ENCODE assay signal across 18 cellular contexts in genomic region chr3:143226678-143227291, GRCh38.
DNase-seq lines count a peak whose midpoint lies in the region; ATAC-seq and TF ChIP-seq lines count a peak whose summit lies in the region.
"Had no signal": no experiment of that assay in that cellular context is flagged by ENCODE, and none has a peak within 500 bp of the region (broad histone marks: within the 10 kb centered on the region; RNA-seq: fewer than 3 reads in every experiment).

No MANE protein-coding gene starts in this region.

- H3K9me3 Mint-ChIP-seq in neural crest cell = no peaks in the 10 kb centered on the region
- H3K9me3 Mint-ChIP-seq in activated CD4-positive, alpha-beta memory T cell treated with anti-CD3 and anti-CD28 coated beads, Interleukin-2, amount 10 ng/mL, durations not matched to agents 7 days and 5 days = no peaks in the 10 kb centered on the region
- H3K9me3 Mint-ChIP-seq: activated CD8-positive, alpha-beta T cell treated with anti-CD3 and anti-CD28 coated beads for 36 hours; CD14-positive monocyte; stimulated activated memory B cell treated with anti-CD40 and anti-IgM and Interleukin-4, amounts not matched to agents 10 μg/mL and 1 μg/mL and 100 μg/mL, for 72 hours had no signal

- H3K27ac Mint-ChIP-seq in neural crest cell (ENCODE audit: unreplicated experiment) = peak overlapping the region; percentile 57
- H3K27ac Mint-ChIP-seq in activated CD4-positive, alpha-beta memory T cell treated with anti-CD3 and anti-CD28 coated beads, Interleukin-2, amount 10 ng/mL, durations not matched to agents 7 days and 5 days = no peak overlapping the region
- H3K27ac Mint-ChIP-seq: activated CD8-positive, alpha-beta T cell treated with anti-CD3 and anti-CD28 coated beads for 36 hours; CD14-positive monocyte; stimulated activated memory B cell treated with anti-CD40 and anti-IgM and Interleukin-4, amounts not matched to agents 10 μg/mL and 1 μg/mL and 100 μg/mL, for 72 hours had no signal

- H3K4me1 Mint-ChIP-seq in neural crest cell = no peaks in the 10 kb centered on the region
- no peaks in the 10 kb centered on the region for H3K4me1 Mint-ChIP-seq in activated CD4-positive, alpha-beta memory T cell treated with anti-CD3 and anti-CD28 coated beads, Interleukin-2, amount 10 ng/mL, durations not matched to agents 7 days and 5 days

- H3K27me3 Mint-ChIP-seq in neural crest cell (ENCODE audit: low read depth) = no peaks in the 10 kb centered on the region
- H3K27me3 Mint-ChIP-seq in activated CD4-positive, alpha-beta memory T cell treated with anti-CD3 and anti-CD28 coated beads, Interleukin-2, amount 10 ng/mL, durations not matched to agents 7 days and 5 days = no peaks in the 10 kb centered on the region
- H3K27me3 Mint-ChIP-seq: activated CD8-positive, alpha-beta T cell treated with anti-CD3 and anti-CD28 coated beads for 36 hours; stimulated activated memory B cell treated with anti-CD40 and anti-IgM and Interleukin-4, amounts not matched to agents 10 μg/mL and 1 μg/mL and 100 μg/mL, for 72 hours had no signal

- TF ChIP-seq CTCF in neural crest cell (conservative IDR thresholded peaks at IDR 0.05) = no peak

- CTCF ChIA-PET in activated CD4-positive, alpha-beta memory T cell treated with anti-CD3 and anti-CD28 coated beads, Interleukin-2, amount 10 ng/mL, durations not matched to agents 7 days and 5 days (lab: Charles Lee) = no interaction called here

- DNase-seq in DMS153 (lab: John Stamatoyannopoulos, UW) (peak; percentile 17), NCI-H1105 treated with DMSO at 0.1 percent for 48 hours (lab: John Stamatoyannopoulos, UW) (peak; percentile 85), NCI-H748 (lab: John Stamatoyannopoulos, UW; ENCODE audit: unreplicated experiment) (peak; percentile 75), neural crest cell (ENCODE audit: low read depth, low spot score) (no peak), AML-193 (lab: John Stamatoyannopoulos, UW) (no peak)
- no peak for DNase-seq in activated CD4-positive, alpha-beta memory T cell treated with anti-CD3 and anti-CD28 coated beads, Interleukin-2, amount 10 ng/mL, durations not matched to agents 7 days and 5 days
- DNase-seq: activated CD4-positive, CD25-positive, alpha-beta regulatory T cell treated with anti-CD3 and anti-CD28 coated beads, Interleukin-2, amount 50 U/mL, for 72 hours; activated CD8-positive, alpha-beta T cell treated with anti-CD3 and anti-CD28 coated beads for 36 hours; activated gamma-delta T cell; glutamatergic neuron; kidney; MG63; NCI-H1694; stimulated activated CD4-positive, alpha-beta T cell treated with anti-CD3 and anti-CD28 coated beads, Interleukin-4, amount 100 ng/mL, for 1 hour had no signal

- no peak overlapping the region for H3K4me3 Mint-ChIP-seq in neural crest cell
- H3K4me3 Mint-ChIP-seq in activated CD4-positive, alpha-beta memory T cell treated with anti-CD3 and anti-CD28 coated beads, Interleukin-2, amount 10 ng/mL, durations not matched to agents 7 days and 5 days = no peak overlapping the region
- H3K4me3 Mint-ChIP-seq: activated CD8-positive, alpha-beta T cell treated with anti-CD3 and anti-CD28 coated beads for 36 hours; CD14-positive monocyte; stimulated activated memory B cell treated with anti-CD40 and anti-IgM and Interleukin-4, amounts not matched to agents 10 μg/mL and 1 μg/mL and 100 μg/mL, for 72 hours had no signal

- POLR2A ChIA-PET in activated CD4-positive, alpha-beta memory T cell treated with anti-CD3 and anti-CD28 coated beads, Interleukin-2, amount 10 ng/mL, durations not matched to agents 7 days and 5 days (lab: Charles Lee) = interaction anchor here (1.0 kb wide), 1 partner anchor 13 kb away, joined by 3 read pairs; no protein-coding TSS in a partner anchor

- H3K36me3 Mint-ChIP-seq in neural crest cell (ENCODE audit: low read depth) = no peaks in the 10 kb centered on the region
- H3K36me3 Mint-ChIP-seq in activated CD4-positive, alpha-beta memory T cell treated with anti-CD3 and anti-CD28 coated beads, Interleukin-2, amount 10 ng/mL, durations not matched to agents 7 days and 5 days (ENCODE audit: low read depth) = no peaks in the 10 kb centered on the region
- H3K36me3 Mint-ChIP-seq: CD14-positive monocyte; stimulated activated memory B cell treated with anti-CD40 and anti-IgM and Interleukin-4, amounts not matched to agents 10 μg/mL and 1 μg/mL and 100 μg/mL, for 72 hours had no signal

- ATAC-seq in GM21619 (IDR thresholded peaks at IDR 0.05; ENCODE audit: unreplicated experiment) (no peak), GM18502 (IDR thresholded peaks at IDR 0.05; ENCODE audit: poor library complexity, unreplicated experiment) (no peak)
- ATAC-seq: activated CD8-positive, alpha-beta T cell treated with anti-CD3 and anti-CD28 coated beads for 36 hours; stimulated activated memory B cell treated with anti-CD40 and anti-IgM and Interleukin-4, amounts not matched to agents 10 μg/mL and 1 μg/mL and 100 μg/mL, for 72 hours had no signal

Comparison
In these comparisons a context has a peak if more than half of its experiments do, and no peak if none do; other contexts are left out.
1. DNase-seq: peak in DMS153 (single experiment), NCI-H1105 treated with DMSO at 0.1 percent for 48 hours (single experiment) and NCI-H748 (single experiment); none in neural crest cell (single experiment), activated CD4-positive, alpha-beta memory T cell treated with anti-CD3 and anti-CD28 coated beads, Interleukin-2, amount 10 ng/mL, durations not matched to agents 7 days and 5 days (single experiment) and AML-193 (0 of 2).